Comparison of ENCODE assay signal across 23 cellular contexts in the genomic region with DNA sequence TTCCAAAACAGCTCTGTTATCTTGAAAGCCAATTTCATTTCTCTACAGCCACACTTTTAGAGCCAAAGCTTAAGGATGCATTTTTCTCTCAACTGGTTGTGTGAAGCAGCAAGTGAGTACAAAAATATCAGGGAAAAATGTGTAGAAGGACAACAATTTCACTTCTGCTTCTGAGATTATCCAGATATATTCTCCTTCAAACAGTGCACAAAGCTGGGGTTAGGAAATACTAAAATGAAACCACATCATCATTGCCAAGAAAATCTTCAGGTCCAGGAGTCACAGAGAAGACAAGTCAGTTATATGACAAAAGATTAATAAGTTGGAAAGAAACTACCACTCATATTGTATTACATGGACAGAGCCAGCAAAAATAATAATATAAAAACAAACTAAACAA. TPM values are rescaled to one million over a fixed set of nuclear protein-coding genes. Genes with fewer than 3 reads are reported as not detected.
DNase-seq lines count a peak whose midpoint lies in the region; ATAC-seq and TF ChIP-seq lines count a peak whose summit lies in the region.
"Had no signal": no experiment of that assay in that cellular context is flagged by ENCODE, and none has a peak within 500 bp of the region (broad histone marks: within the 10 kb centered on the region; RNA-seq: fewer than 3 reads in every experiment).

No MANE protein-coding gene starts in this region.

- no peak overlapping the region for H3K4me3 ChIP-seq in fibroblast of mammary gland (ENCODE audit: control insufficient read depth, low read depth, low read length)
- no peak overlapping the region for H3K4me3 ChIP-seq in stomach
- H3K4me3 ChIP-seq: MG63, Peyer's patch, tibial nerve had no signal

- no peaks in the 10 kb centered on the region for H3K27me3 ChIP-seq in stomach
- H3K27me3 ChIP-seq: MG63, Peyer's patch, tibial nerve had no signal

- peak overlapping the region in 4 of 5 donors; percentile 7 to 61 (median 28) for H3K27ac ChIP-seq in stomach
- H3K27ac ChIP-seq: Peyer's patch, WERI-Rb-1 had no signal

- no peak overlapping the region for H3K4me3 Mint-ChIP-seq in T-cell
- H3K4me3 Mint-ChIP-seq: H9 had no signal

- H3K4me1 ChIP-seq in stomach: peaks cover 56 to 89% (median 71%) of the 10 kb centered on the region in 4 donors

- CTCF ChIA-PET in T-cell (lab: Charles Lee): interaction anchor here in 1 of 2 donors (0.6 kb wide), 1 partner anchor 1146 kb away, joined by 3 read pairs; no protein-coding TSS in a partner anchor

- TF ChIP-seq EP300 in stomach (IDR thresholded peaks at IDR 0.05): no peak

- H3K27me3 Mint-ChIP-seq in T-cell: no peaks in the 10 kb centered on the region

- peaks cover 5% of the 10 kb centered on the region for H3K36me3 Mint-ChIP-seq in T-cell

- no peak for ATAC-seq in T-cell (replicated peaks in 1 of 4)
- ATAC-seq: esophagus mucosa had no signal

- no peaks in the 10 kb centered on the region for H3K36me3 ChIP-seq in stomach
- H3K36me3 ChIP-seq: MG63, Peyer's patch, tibial nerve, WERI-Rb-1 had no signal

- peaks cover 83 to 89% (median 85%) of the 10 kb centered on the region in 3 donors for H3K4me1 Mint-ChIP-seq in T-cell

- intact Hi-C loops in stomach (cut with DNase I; ENCODE audit: low total_unique reads): no loop called here

- peak; percentile 11 to 49 for DNase-seq in NOMO-1 (lab: John Stamatoyannopoulos, UW; ENCODE audit: unreplicated experiment in 2 of 2)
- no peak for DNase-seq in NOMO-1 treated with dmso at 0.1 percent for 144 hours (lab: John Stamatoyannopoulos, UW; ENCODE audit: unreplicated experiment)
- no peak for DNase-seq in T-cell
- DNase-seq in fibroblast of mammary gland (ENCODE audit: low read depth): peak; percentile 8
- no peak for DNase-seq in stomach
- no peak for DNase-seq in NCI-H748 (lab: John Stamatoyannopoulos, UW; ENCODE audit: unreplicated experiment)
- DNase-seq in activated gamma-delta T cell treated with Interleukin-2 at 50 U/mL for 16 hours: no peak
- DNase-seq in EL: no peak
- DNase-seq: 8988T; activated CD8-positive, alpha-beta memory T cell treated with anti-CD3 and anti-CD28 coated beads for 24 hours; dermis blood vessel endothelial cell; H9; hypothalamus; MG63; NCI-H2081 treated with DMSO at 0.1 percent for 48 hours; NCI-H524 treated with DMSO at 0.1 percent for 48 hours; Peyer's patch; small intestine; stimulated activated CD4-positive, alpha-beta T cell treated with anti-CD3 and anti-CD28 coated beads, Interleukin-4, amount 100 ng/mL, for 4 hours; SW 1271; WERI-Rb-1 had no signal

- peak overlapping the region; percentile 24 to 44 for H3K27ac Mint-ChIP-seq in T-cell
- H3K27ac Mint-ChIP-seq: H9 had no signal

- TF ChIP-seq POLR2A in stomach (IDR thresholded peaks at IDR 0.05): no peak

- H3K9me3 Mint-ChIP-seq in T-cell: no peaks in the 10 kb centered on the region
- H3K9me3 Mint-ChIP-seq: H9 had no signal

- POLR2A ChIA-PET in T-cell (lab: Charles Lee): interaction anchor here in 1 of 2 donors (0.7 kb wide), 1 partner anchor 31 kb away, joined by 3 read pairs; no protein-coding TSS in a partner anchor

- no peak for TF ChIP-seq CTCF in fibroblast of mammary gland (conservative IDR thresholded peaks at IDR 0.05; ENCODE audit: control insufficient read depth, insufficient read depth, low read depth, low read length)
- no peak for TF ChIP-seq CTCF in stomach (IDR thresholded peaks at IDR 0.05)

- H3K9me3 ChIP-seq in stomach: no peaks in the 10 kb centered on the region
- H3K9me3 ChIP-seq: MG63, Peyer's patch, tibial nerve had no signal

RNA-seq across cellular contexts. Expression of a gene that starts 16.2 kb away (rescaled TPM):
- 10 to 100 TPM; 28.4 to 39.7 (median 32.6) TPM for total RNA-seq in T-cell
- 100 to 1,000 TPM in 2 of 5 donors, 10 to 100 TPM in 3; 24.6 to 229 (median 75.5) TPM for total RNA-seq in stomach
- 1 to 10 TPM; 6.2 to 7.8 (median 7.0) TPM for polyA plus RNA-seq in stomach

Comparison
In these comparisons a context has a peak if more than half of its experiments do, and no peak if none do; other contexts are left out.
1. DNase-seq: peak in NOMO-1 (2 of 2) and fibroblast of mammary gland (single experiment); none in NOMO-1 treated with dmso at 0.1 percent for 144 hours (single experiment), T-cell (0 of 34), stomach (single experiment), NCI-H748 (single experiment), activated gamma-delta T cell treated with Interleukin-2 at 50 U/mL for 16 hours (single experiment) and EL (single experiment).